In genomic region chr5:149419532-149420485, GRCh38 we compare ENCODE assay signal across 13 cellular contexts. TPM values are rescaled to one million over a fixed set of nuclear protein-coding genes. Genes with fewer than 3 reads are reported as not detected.
A peak's percentile ranks its signal among the peaks of the same experiment; 100 is the strongest.
DNase-seq lines count a peak whose midpoint lies in the region; ATAC-seq and TF ChIP-seq lines count a peak whose summit lies in the region.
"Had no signal": no experiment of that assay in that cellular context is flagged by ENCODE, and none has a peak within 500 bp of the region (broad histone marks: within the 10 kb centered on the region; RNA-seq: fewer than 3 reads in every experiment).

No MANE protein-coding gene starts in this region.

- H3K27me3 Mint-ChIP-seq in mesothelial cell of epicardium (ENCODE audit: low read depth), result no peaks in the 10 kb centered on the region

- H3K9me3 Mint-ChIP-seq in mesothelial cell of epicardium, result no peaks in the 10 kb centered on the region

- no peak overlapping the region for H3K4me3 Mint-ChIP-seq in mesothelial cell of epicardium

- no peaks in the 10 kb centered on the region for H3K36me3 ChIP-seq in esophagus (ENCODE audit: control insufficient read depth in 2 of 2, insufficient read depth in 2 of 2, low read length in 1 of 2)
- H3K36me3 ChIP-seq in thoracic aorta, result peaks cover 96% of the 10 kb centered on the region

- H3K4me3 ChIP-seq in esophagus (ENCODE audit: low read depth in 1 of 2, low read length in 2 of 2) (no peak overlapping the region), thoracic aorta (peak overlapping the region; percentile 83)

- DNase-seq in NCI-H1436 treated with DMSO at 0.1 percent for 48 hours (lab: John Stamatoyannopoulos, UW) (peak; percentile 9), mesothelial cell of epicardium (ENCODE audit: low spot score in 2 of 2, unreplicated experiment in 2 of 2) (no peak), thoracic aorta (ENCODE audit: low spot score) (no peak), cerebellar cortex (ENCODE audit: low spot score) (no peak)
- DNase-seq in effector CD8-positive, alpha-beta T cell (lab: John Stamatoyannopoulos, UW), result no peak
- DNase-seq in activated CD4-positive, alpha-beta T cell treated with anti-CD3 and anti-CD28 coated beads, Interleukin-2, amount 50 U/mL, for 1 hour, result no peak
- DNase-seq: amygdala, NCI-H446 had no signal

- H3K27ac ChIP-seq in esophagus (ENCODE audit: low read depth in 2 of 2, low read length in 1 of 2) (peak overlapping the region; percentile 62 to 89), thoracic aorta (peak overlapping the region; percentile 96 to 97)

- H3K9me3 ChIP-seq in esophagus (ENCODE audit: control insufficient read depth in 2 of 2, insufficient read depth in 1 of 2, low read depth in 1 of 2, low read length in 1 of 2), result no peaks in the 10 kb centered on the region
- no peaks in the 10 kb centered on the region for H3K9me3 ChIP-seq in thoracic aorta

- H3K4me1 ChIP-seq in esophagus (ENCODE audit: control insufficient read depth in 2 of 2, insufficient read depth in 2 of 2, low read length in 1 of 2) (peaks cover 0 to 3% of the 10 kb centered on the region in 2 donors), thoracic aorta (ENCODE audit: control insufficient read depth in 1 of 2, low read depth in 2 of 2) (peaks cover 43 to 100% of the 10 kb centered on the region in 2 donors)

- TF ChIP-seq CTCF in mesothelial cell of epicardium (IDR thresholded peaks at IDR 0.05; ENCODE audit: unreplicated experiment) (no peak), thoracic aorta (IDR thresholded peaks at IDR 0.05) (no peak)

- H3K27me3 ChIP-seq in esophagus (ENCODE audit: control insufficient read depth in 1 of 2, insufficient read depth in 2 of 2, low read length in 2 of 2) (no peaks in the 10 kb centered on the region), thoracic aorta (replicated peaks; ENCODE audit: insufficient read depth) (no peaks in the 10 kb centered on the region)

- peak overlapping the region; percentile 88 for H3K27ac Mint-ChIP-seq in mesothelial cell of epicardium

- H3K36me3 Mint-ChIP-seq in mesothelial cell of epicardium, result no peaks in the 10 kb centered on the region

- ATAC-seq in thoracic aorta (ENCODE audit: insufficient number of reproducible peaks, low FRiP score, low read depth), result no peak
- ATAC-seq in HG03139 (IDR thresholded peaks at IDR 0.05; ENCODE audit: unreplicated experiment), result no peak
- ATAC-seq: Panc1 had no signal

- WGBS in esophagus, 2 donors, result 60 to 63% methylated on average over 14 of the region's 14 CpGs

- peaks cover 85% of the 10 kb centered on the region for H3K4me1 Mint-ChIP-seq in mesothelial cell of epicardium

RNA-seq across cellular contexts. Expression of gene IL17B, which starts 40.7 kb away (rescaled TPM):
- 1 to 10 TPM; 1.4 TPM for polyA plus RNA-seq in esophagus
- total RNA-seq in mesothelial cell of epicardium (0.34 TPM in 1 of 3 replicates, not detected in the others), thoracic aorta (1 to 10 TPM; 1.9 to 7.1 TPM)
- total RNA-seq: pulmonary artery endothelial cell had no signal
- polyA plus RNA-seq: keratinocyte had no signal
